Comparison of ENCODE assay signal across 1 cellular context in genomic region chr17:65020284-65020683, GRCh38.
TF ChIP-seq lines count a peak whose summit lies in the region.

No MANE protein-coding gene starts in this region.

TF ChIP-seq in IMR-90, 13 proteins besides CTCF, POLR2A, EP300 and RAD21 (continued from another document):
- TF ChIP-seq ELK1 (IDR thresholded peaks at IDR 0.05; ENCODE audit: borderline replicate concordance, low read depth, low read length), result no peak
- TF ChIP-seq RFX5 (IDR thresholded peaks at IDR 0.05; ENCODE audit: low read depth, low read length), result no peak
- no peak for TF ChIP-seq MAZ (IDR thresholded peaks at IDR 0.05; ENCODE audit: borderline replicate concordance, low read depth, low read length)
- no peak for TF ChIP-seq RCOR1 (IDR thresholded peaks at IDR 0.05; ENCODE audit: insufficient replicate concordance, low read length)
- no peak for TF ChIP-seq CHD1 (IDR thresholded peaks at IDR 0.05; ENCODE audit: low read depth, low read length)
- TF ChIP-seq NFE2L2 (IDR thresholded peaks at IDR 0.05; ENCODE audit: low read depth, low read length), result no peak
- TF ChIP-seq USF2 (IDR thresholded peaks at IDR 0.05; ENCODE audit: low read depth, low read length), result no peak
- TF ChIP-seq MAFK (IDR thresholded peaks at IDR 0.05; ENCODE audit: low read depth, low read length), result no peak
- TF ChIP-seq MXI1 (IDR thresholded peaks at IDR 0.05; ENCODE audit: borderline replicate concordance, low read depth, low read length), result peak; percentile 44; the same call in 1 of the 2 replicates
- peak; percentile 87; the same call in 1 of the 2 replicates for TF ChIP-seq FOS (IDR thresholded peaks at IDR 0.05; ENCODE audit: low read depth, low read length)
- TF ChIP-seq CEBPB (IDR thresholded peaks at IDR 0.05; ENCODE audit: low read depth, low read length), result peak; percentile 99
- no peak for TF ChIP-seq SMC3 (IDR thresholded peaks at IDR 0.05; ENCODE audit: low read depth, low read length)
TF ChIP-seq in IMR-90: peak in this region for 4.
